Comparison of ENCODE assay signal across 1 cellular context in genomic region chr9:3732077-3733038, GRCh38.
TF ChIP-seq lines count a peak whose summit lies in the region.

No MANE protein-coding gene starts in this region.

TF ChIP-seq in GM23338, 12 proteins besides CTCF, POLR2A, EP300 and RAD21 (continued from another document):
- TF ChIP-seq REST (IDR thresholded peaks at IDR 0.05; ENCODE audit: unreplicated experiment) (no peak), EZH2phosphoT487 (IDR thresholded peaks at IDR 0.05; ENCODE audit: unreplicated experiment) (no peak), CREB1 (CRISPR knock-in tag; IDR thresholded peaks at IDR 0.05; ENCODE audit: low read depth) (no peak), ZNF331 (CRISPR knock-in tag; IDR thresholded peaks at IDR 0.05; ENCODE audit: low read depth) (no peak)
